16 cellular contexts compared by ENCODE assay signal in genomic region chr11:83545911-83546310, GRCh38.
"Had no signal": no experiment of that assay in that cellular context is flagged by ENCODE, and none has a peak within 500 bp of the region (broad histone marks: within the 10 kb centered on the region; RNA-seq: fewer than 3 reads in every experiment).

No MANE protein-coding gene starts in this region.

- FAIRE-seq: keratinocyte had no signal

- H3K36me3 Mint-ChIP-seq: activated CD4-positive, alpha-beta memory T cell treated with anti-CD3 and anti-CD28 coated beads for 36 hours; activated naive CD8-positive, alpha-beta T cell treated with anti-CD3 and anti-CD28 coated beads for 36 hours had no signal

- H3K9me3 ChIP-seq: lower lobe of right lung, tibial artery, uterus had no signal

- H3K9me3 Mint-ChIP-seq: activated B cell treated with CpG ODN at 0.5 μM for 24 hours; activated CD4-positive, alpha-beta memory T cell treated with anti-CD3 and anti-CD28 coated beads for 36 hours; activated naive CD8-positive, alpha-beta T cell treated with anti-CD3 and anti-CD28 coated beads for 36 hours; nephron; T-helper 2 cell treated with Interferon-gamma antibody and Interleukin-4, amounts not matched to agents 5 μg/mL and 100 μg/mL, for 36 hours had no signal

- H3K4me3 Mint-ChIP-seq: activated B cell treated with CpG ODN at 0.5 μM for 24 hours; activated CD4-positive, alpha-beta memory T cell treated with anti-CD3 and anti-CD28 coated beads for 36 hours; activated naive CD8-positive, alpha-beta T cell treated with anti-CD3 and anti-CD28 coated beads for 36 hours; nephron; T-helper 2 cell treated with Interferon-gamma antibody and Interleukin-4, amounts not matched to agents 5 μg/mL and 100 μg/mL, for 36 hours had no signal

- ATAC-seq: lower lobe of right lung; right cardiac atrium; stimulated activated naive CD8-positive, alpha-beta T cell treated with anti-CD3 and anti-CD28 coated beads, Interleukin-15, Interleukin-2, amounts not matched to agents 100 U/mL and 50 U/mL, for 24 hours had no signal

- H3K4me1 Mint-ChIP-seq: activated B cell treated with CpG ODN at 0.5 μM for 24 hours had no signal

- H3K27me3 Mint-ChIP-seq: activated CD4-positive, alpha-beta memory T cell treated with anti-CD3 and anti-CD28 coated beads for 36 hours; activated naive CD8-positive, alpha-beta T cell treated with anti-CD3 and anti-CD28 coated beads for 36 hours had no signal

- H3K27ac Mint-ChIP-seq: activated B cell treated with CpG ODN at 0.5 μM for 24 hours; activated CD4-positive, alpha-beta memory T cell treated with anti-CD3 and anti-CD28 coated beads for 36 hours; activated naive CD8-positive, alpha-beta T cell treated with anti-CD3 and anti-CD28 coated beads for 36 hours; nephron; progenitor cell of endocrine pancreas; T-helper 2 cell treated with Interferon-gamma antibody and Interleukin-4, amounts not matched to agents 5 μg/mL and 100 μg/mL, for 36 hours had no signal

- DNase-seq: activated B cell treated with CpG ODN at 0.5 μM for 24 hours; activated CD4-positive, alpha-beta memory T cell treated with anti-CD3 and anti-CD28 coated beads for 36 hours; activated CD4-positive, alpha-beta T cell treated with anti-CD3 and anti-CD28 coated beads for 4 hours; activated naive CD8-positive, alpha-beta T cell treated with anti-CD3 and anti-CD28 coated beads for 36 hours; foreskin fibroblast; lower lobe of right lung; occipital lobe; right cardiac atrium; stimulated activated CD4-positive, alpha-beta T cell treated with anti-CD3 and anti-CD28 coated beads, Interleukin-2, amount 100 ng/mL, for 24 hours; stimulated activated naive CD8-positive, alpha-beta T cell treated with anti-CD3 and anti-CD28 coated beads, Interleukin-15, Interleukin-2, amounts not matched to agents 100 U/mL and 50 U/mL, for 24 hours; tibial artery; uterus had no signal
